ENCODE assay signal across 22 cellular contexts in the genomic region with DNA sequence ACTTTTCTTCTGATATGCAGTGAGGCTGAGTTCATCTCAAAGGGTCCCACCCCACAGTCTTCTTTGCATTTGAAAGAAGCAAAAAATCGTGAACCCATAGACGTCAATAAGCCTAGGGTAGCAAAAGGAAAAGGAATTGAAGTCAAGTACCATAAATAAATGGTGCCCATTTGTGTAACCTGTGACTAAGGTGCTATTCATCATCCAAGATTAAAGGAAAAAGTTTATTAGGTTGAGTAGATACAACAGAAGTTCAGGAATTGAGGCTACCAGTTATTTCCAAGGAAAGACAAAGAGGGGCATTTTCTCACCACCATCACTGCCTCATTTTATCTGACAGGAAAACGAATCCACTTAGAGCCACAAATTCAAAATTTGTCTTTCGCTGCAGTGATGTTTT. TPM values are rescaled to one million over a fixed set of nuclear protein-coding genes. Genes with fewer than 3 reads are reported as not detected.
DNase-seq lines count a peak whose midpoint lies in the region; ATAC-seq and TF ChIP-seq lines count a peak whose summit lies in the region.
"Had no signal": no experiment of that assay in that cellular context is flagged by ENCODE, and none has a peak within 500 bp of the region (broad histone marks: within the 10 kb centered on the region; RNA-seq: fewer than 3 reads in every experiment).

No MANE protein-coding gene starts in this region.

- no peaks in the 10 kb centered on the region for H3K9me2 ChIP-seq in PC-3 (replicated peaks; ENCODE audit: low read length)

- H3K9ac ChIP-seq in PC-3 (ENCODE audit: low read length), result no peak overlapping the region
- H3K9ac ChIP-seq: BLaER1 had no signal

- no peaks in the 10 kb centered on the region for H3F3A ChIP-seq in PC-3 (ENCODE audit: low read length, unreplicated experiment)

- CTCF ChIA-PET in PC-3 (lab: Charles Lee), result interaction anchor here (0.6 kb wide), 1 partner anchor 1075 kb away, joined by 3 read pairs; no protein-coding TSS in a partner anchor

- no peak overlapping the region for H3K4me3 ChIP-seq in PC-3 (ENCODE audit: low read length)
- H3K4me3 ChIP-seq: BLaER1, GM12878 had no signal

- no peaks in the 10 kb centered on the region for H3K9me3 ChIP-seq in PC-3 (ENCODE audit: low read length)
- H3K9me3 ChIP-seq: BE2C had no signal

- no peak overlapping the region for H2AFZ ChIP-seq in PC-3 (ENCODE audit: low read length)

- no peaks in the 10 kb centered on the region for H3K36me3 ChIP-seq in PC-3 (ENCODE audit: low read depth, low read length)
- H3K36me3 ChIP-seq: BE2C, BLaER1 had no signal

- no TSS peak for BruUV-seq in PC-3 (replicated peaks; lab: Mats Ljungman, UMichigan)

- POLR2A ChIA-PET in PC-3 (lab: Charles Lee; ENCODE audit: unreplicated experiment), result no interaction called here

- no peaks in the 10 kb centered on the region for H4K20me1 ChIP-seq in PC-3 (ENCODE audit: low read length)
- H4K20me1 ChIP-seq: BLaER1 had no signal

- H3K27ac ChIP-seq in PC-3 (ENCODE audit: low read length) (no peak overlapping the region), foreskin keratinocyte (no peak overlapping the region)
- H3K27ac ChIP-seq: BLaER1 had no signal

- no peak overlapping the region for H3K4me2 ChIP-seq in PC-3 (ENCODE audit: low read length)
- H3K4me2 ChIP-seq: BLaER1 had no signal

- ATAC-seq in PC-3 (peak; percentile 85), foreskin keratinocyte (peak; percentile 28), GM19452 (IDR thresholded peaks at IDR 0.05; ENCODE audit: unreplicated experiment) (no peak), GM18505 (IDR thresholded peaks at IDR 0.05; ENCODE audit: unreplicated experiment) (no peak)
- ATAC-seq: GM12878 had no signal

- H3K79me2 ChIP-seq in PC-3 (ENCODE audit: low read length), result no peaks in the 10 kb centered on the region

- H3K27me3 ChIP-seq in PC-3 (ENCODE audit: low read length), result no peaks in the 10 kb centered on the region
- no peaks in the 10 kb centered on the region for H3K27me3 ChIP-seq in foreskin keratinocyte
- H3K27me3 ChIP-seq: BE2C, BLaER1 had no signal

- intact Hi-C loops in PC-3 (cut with micrococcal nuclease), result no loop called here

- no peak for TF ChIP-seq POLR2A in GM18505 (IDR thresholded peaks at IDR 0.05; ENCODE audit: borderline replicate concordance, extremely low read depth, insufficient read depth, insufficient read length)

- DNase-seq in PC-3 (peak; percentile 69), foreskin keratinocyte (no peak), NCI-H1092 (lab: John Stamatoyannopoulos, UW) (no peak)
- DNase-seq: 8988T; ACHN; BE2C; C1 segment of cervical spinal cord; CD4-positive, alpha-beta memory T cell; CD4-positive, CD25-positive, alpha-beta regulatory T cell; CD8-positive, alpha-beta memory T cell; COR-L47; DMS 273 treated with DMSO at 0.1 percent for 48 hours; DMS153; DMS53; DMS79; DND-41; EL; GDM1 had no signal

- H3K4me1 ChIP-seq in PC-3 (ENCODE audit: insufficient read depth, low read length) (peaks cover 10% of the 10 kb centered on the region), foreskin keratinocyte (peaks cover 2% of the 10 kb centered on the region)
- H3K4me1 ChIP-seq: BLaER1 had no signal

- TF ChIP-seq CTCF in PC-3 (conservative IDR thresholded peaks at IDR 0.05; ENCODE audit: low read depth, low read length), result no peak
- TF ChIP-seq CTCF in foreskin keratinocyte (conservative IDR thresholded peaks at IDR 0.05), result no peak

RNA-seq across cellular contexts. Expression of gene GRSF1, which starts 18.8 kb away (rescaled TPM):
- total RNA-seq in PC-3 (2014; rRNA removed) (102 and 103 TPM in 2 replicates), foreskin keratinocyte (100 and 106 TPM in 2 replicates)
- 68.6 and 83.5 TPM in 2 replicates for polyA plus RNA-seq in foreskin keratinocyte

RNA-seq across cellular contexts. Expression of gene MOB1B, which starts 43.7 kb away (rescaled TPM):
- total RNA-seq in PC-3 (2014; rRNA removed) (11.4 and 12.6 TPM in 2 replicates), foreskin keratinocyte (20.2 and 20.6 TPM in 2 replicates)
- polyA plus RNA-seq in foreskin keratinocyte, result 4.2 and 4.6 TPM in 2 replicates

Comparison
In these comparisons a context has a peak if more than half of its experiments do, and no peak if none do; other contexts are left out.
1. ATAC-seq: peak in PC-3 (single experiment) and foreskin keratinocyte (single experiment); none in GM19452 (single experiment) and GM18505 (single experiment).